ENCODE assay signal across 8 cellular contexts in genomic region chr19:33819875-33820781, GRCh38. TPM values are rescaled to one million over a fixed set of nuclear protein-coding genes. Genes with fewer than 3 reads are reported as not detected.
DNase-seq lines count a peak whose midpoint lies in the region; ATAC-seq and TF ChIP-seq lines count a peak whose summit lies in the region.

No MANE protein-coding gene starts in this region.

- H3K9ac ChIP-seq in Loucy (ENCODE audit: low read depth, low read length, poor library complexity, severe bottlenecking) = peak overlapping the region; percentile 65
- H3K9ac ChIP-seq in duodenal mucosa (ENCODE audit: low read depth in 1 of 2, low read length in 2 of 2) = peak overlapping the region; percentile 32 to 39

- TF ChIP-seq CTCF in Loucy (conservative IDR thresholded peaks at IDR 0.05; ENCODE audit: low read length) (no peak), lung (IDR thresholded peaks at IDR 0.05; ENCODE audit: control extremely low read depth, extremely low read depth) (no peak)

- no peaks in the 10 kb centered on the region for H3K27me3 ChIP-seq in Loucy (ENCODE audit: insufficient read depth, low read length, poor library complexity, severe bottlenecking)
- H3K27me3 ChIP-seq in duodenal mucosa (ENCODE audit: control insufficient read depth in 1 of 2, insufficient read depth in 2 of 2, low read length in 2 of 2) = peaks cover 0 to 3% of the 10 kb centered on the region in 2 donors
- no peaks in the 10 kb centered on the region for H3K27me3 ChIP-seq in lung (ENCODE audit: control insufficient read depth, insufficient read depth)

- H3K9me3 ChIP-seq in Loucy (ENCODE audit: insufficient read depth, low read depth, low read length) (no peaks in the 10 kb centered on the region), duodenal mucosa (ENCODE audit: control insufficient read depth in 1 of 2, low read length in 2 of 2) (no peaks in the 10 kb centered on the region), lung (ENCODE audit: control insufficient read depth in 2 of 2, insufficient read depth in 1 of 2, low read length in 1 of 2) (no peaks in the 10 kb centered on the region)

- 1 to 3% methylated on average over 50 to 61 of the region's 61 CpGs for WGBS in lung, 2 donors

- DNase-seq in ELF-1 (ENCODE audit: low read depth, low spot score) = peak; percentile 70
- DNase-seq in activated CD4-positive, alpha-beta T cell treated with anti-CD3 and anti-CD28 coated beads for 4 hours = peak; percentile 39 to 41
- peak; percentile 87 for DNase-seq in lung (ENCODE audit: low spot score)
- DNase-seq in stimulated activated CD8-positive, alpha-beta memory T cell treated with anti-CD3 and anti-CD28 coated beads, Interleukin-15, amount 100 ng/mL, for 24 hours (ENCODE audit: low read depth) = peak; percentile 26
- DNase-seq in GM19240 (ENCODE audit: insufficient read length, low spot score) = no peak

- no peaks in the 10 kb centered on the region for H3K79me2 ChIP-seq in Loucy (ENCODE audit: insufficient read depth, low read length)

- H3F3A ChIP-seq in Loucy (ENCODE audit: low read depth) = no peaks in the 10 kb centered on the region

- H3K27ac ChIP-seq in duodenal mucosa (ENCODE audit: low read depth, low read length) (peak overlapping the region; percentile 26), lung (ENCODE audit: low read depth in 1 of 2, low read length in 1 of 2) (peak overlapping the region; percentile 71 to 84)

- H3K4me3 ChIP-seq in Loucy (ENCODE audit: low read length, poor library complexity, severe bottlenecking) (peak overlapping the region; percentile 76), duodenal mucosa (ENCODE audit: low read depth in 1 of 2, low read length in 2 of 2) (peak overlapping the region; percentile 71 to 73), lung (peak overlapping the region; percentile 16)

- H3K36me3 ChIP-seq in Loucy (ENCODE audit: insufficient read depth, low read length) (no peaks in the 10 kb centered on the region), duodenal mucosa (ENCODE audit: control insufficient read depth in 1 of 2, insufficient read depth in 2 of 2, low read length in 2 of 2) (no peaks in the 10 kb centered on the region), lung (ENCODE audit: control insufficient read depth in 2 of 2, insufficient read depth in 2 of 2, low read length in 2 of 2) (no peaks in the 10 kb centered on the region)

- peak overlapping the region; percentile 83 for H2AFZ ChIP-seq in Loucy (ENCODE audit: low read length)

- ATAC-seq in lung (ENCODE audit: insufficient read depth, low FRiP score) (peak; percentile 84), HG03196 (IDR thresholded peaks at IDR 0.05; ENCODE audit: unreplicated experiment) (no peak)

- H4K20me1 ChIP-seq in Loucy (ENCODE audit: insufficient read depth, low read length, poor library complexity, severe bottlenecking) = no peaks in the 10 kb centered on the region

- H3K4me1 ChIP-seq in Loucy (ENCODE audit: insufficient read depth, low read length, poor library complexity, severe bottlenecking) (peaks cover 10% of the 10 kb centered on the region), duodenal mucosa (ENCODE audit: control insufficient read depth in 1 of 2, insufficient read depth in 2 of 2, low read length in 2 of 2) (peaks cover 4 to 26% of the 10 kb centered on the region in 2 donors), lung (ENCODE audit: control insufficient read depth in 2 of 2, insufficient read depth in 2 of 2, low read length in 2 of 2) (peaks cover 0 to 14% of the 10 kb centered on the region in 2 donors)

- peak overlapping the region; percentile 78 for H3K4me2 ChIP-seq in Loucy (ENCODE audit: low read depth, low read length, poor library complexity, severe bottlenecking)

- no peaks in the 10 kb centered on the region for H3K9me2 ChIP-seq in Loucy (replicated peaks; ENCODE audit: low read depth, low read length)

RNA-seq across cellular contexts. Expression of gene KCTD15, which starts 23.5 kb away (rescaled TPM):
- 10 to 100 TPM; 31.9 to 42.7 TPM for total RNA-seq in lung
- 10 to 100 TPM; 13.8 to 29.0 TPM for polyA plus RNA-seq in lung

Comparison
In these comparisons a context has a peak if more than half of its experiments do, and no peak if none do; other contexts are left out.
1. H3K4me3 ChIP-seq: peak in every context shown above with its lines; median percentile 76 in Loucy; 72 in duodenal mucosa; 16 in lung.